Comparison of ENCODE assay signal across 8 cellular contexts in the genomic region with DNA sequence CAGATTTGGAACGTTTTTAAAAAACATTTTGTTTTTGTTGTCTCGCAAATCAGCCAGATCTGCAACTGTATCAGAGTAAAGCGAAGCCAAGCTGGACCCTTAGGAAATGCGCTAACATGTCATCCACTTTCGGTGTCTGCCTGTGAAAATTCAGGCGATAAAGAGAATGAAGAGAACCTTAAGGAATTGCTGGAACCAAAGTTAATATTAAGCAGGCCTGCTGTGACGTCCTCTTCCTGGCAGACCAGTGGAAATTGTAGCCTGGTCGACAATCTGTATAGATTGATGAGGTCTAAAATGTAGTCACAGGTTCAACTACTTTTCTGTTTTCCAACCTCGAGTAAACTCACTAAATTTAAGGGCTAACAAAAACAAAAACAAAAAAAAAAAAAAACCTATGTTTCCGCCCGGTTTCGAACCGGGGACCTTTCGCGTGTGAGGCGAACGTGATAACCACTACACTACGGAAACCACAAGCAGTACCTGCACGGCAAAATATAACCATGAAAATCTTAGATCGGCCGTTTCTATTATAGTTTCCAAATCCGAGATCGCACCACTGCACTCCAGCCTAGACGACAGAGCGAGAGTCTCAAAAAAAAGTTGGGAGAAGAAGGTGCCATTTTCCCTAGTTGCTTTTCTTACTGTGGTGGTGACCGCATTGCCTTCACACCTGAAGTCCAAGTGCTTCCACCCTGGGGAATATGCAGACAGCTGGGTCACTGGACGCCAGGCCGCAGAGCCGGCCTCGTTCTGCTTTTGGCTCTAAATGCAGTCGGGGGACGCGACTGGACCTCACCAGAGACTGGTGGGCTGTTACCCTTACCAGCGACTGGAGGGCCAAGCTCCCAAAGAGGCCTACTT.
DNase-seq lines count a peak whose midpoint lies in the region; ATAC-seq, FAIRE-seq and TF ChIP-seq lines count a peak whose summit lies in the region.
"Not testable (repeated sequence)": the region's sequence is repeated elsewhere in the genome, so short reads cannot be mapped to it uniquely, and the experiment has no call there.

No MANE protein-coding gene starts in this region.

- not testable (repeated sequence) for TF ChIP-seq CTCF in activated CD8-positive, alpha-beta T cell treated with anti-CD3 and anti-CD28 coated beads for 36 hours (IDR thresholded peaks at IDR 0.05); bronchial epithelial cell (IDR thresholded peaks at IDR 0.05; ENCODE audit: insufficient read depth, low read length, severe bottlenecking); nephron (IDR thresholded peaks at IDR 0.05; ENCODE audit: unreplicated experiment in 3 of 3)

- H3K4me1 ChIP-seq in BLaER1; HUES6 (ENCODE audit: control insufficient read depth, insufficient read depth, low read length); NT2/D1 (ENCODE audit: insufficient read depth, insufficient read length): not testable (repeated sequence)

- H3K9me3 Mint-ChIP-seq in activated CD8-positive, alpha-beta T cell treated with anti-CD3 and anti-CD28 coated beads for 36 hours; nephron: not testable (repeated sequence)

- POLR2A ChIA-PET in activated CD8-positive, alpha-beta T cell treated with anti-CD3 and anti-CD28 coated beads for 36 hours (lab: Charles Lee), result not testable (repeated sequence)

- peak overlapping the region; percentile 67 for H3K27ac Mint-ChIP-seq in activated CD8-positive, alpha-beta T cell treated with anti-CD3 and anti-CD28 coated beads for 36 hours
- H3K27ac Mint-ChIP-seq in nephron, result peak overlapping the region; percentile 42 to 76 (median 53)

- H3K27ac ChIP-seq in BLaER1; HUES6 (ENCODE audit: low read depth, low read length): not testable (repeated sequence)

- not testable (repeated sequence) for H3K9me3 ChIP-seq in BLaER1; HUES6 (ENCODE audit: control insufficient read depth, insufficient read depth, low read depth, low read length); NT2/D1 (ENCODE audit: insufficient read depth, low read length)

- not testable (repeated sequence) for H4K20me1 ChIP-seq in BLaER1

- H3K4me3 Mint-ChIP-seq in activated CD8-positive, alpha-beta T cell treated with anti-CD3 and anti-CD28 coated beads for 36 hours, result not testable (repeated sequence)
- H3K4me3 Mint-ChIP-seq in nephron, result peak overlapping the region; percentile 72 to 82 (median 80)

- not testable (repeated sequence) for H3K4me3 ChIP-seq in BLaER1; bronchial epithelial cell (ENCODE audit: low read depth, low read length)
- H3K4me3 ChIP-seq in HUES6 (ENCODE audit: low read depth, low read length) (peak overlapping the region; percentile 63), NT2/D1 (ENCODE audit: insufficient read length, low read depth) (peak overlapping the region; percentile 50)

- intact Hi-C loops in activated CD8-positive, alpha-beta T cell treated with anti-CD3 and anti-CD28 coated beads for 36 hours (cut with micrococcal nuclease); left cardiac atrium (cut with DNase I): not testable (repeated sequence)

- not testable (repeated sequence) for FAIRE-seq in bronchial epithelial cell (lab: Jason Lieb, UNC)

- not testable (repeated sequence) for H3K9ac ChIP-seq in BLaER1; HUES6 (ENCODE audit: low read length)
- peak overlapping the region; percentile 42 for H3K9ac ChIP-seq in NT2/D1 (ENCODE audit: insufficient read length, low read depth)

- H3K27me3 ChIP-seq in BLaER1; HUES6 (ENCODE audit: control insufficient read depth, insufficient read depth, low read length); NT2/D1 (ENCODE audit: insufficient read depth, insufficient read length); bronchial epithelial cell (ENCODE audit: control insufficient read depth, insufficient read depth, low read length): not testable (repeated sequence)

- H3K36me3 Mint-ChIP-seq in activated CD8-positive, alpha-beta T cell treated with anti-CD3 and anti-CD28 coated beads for 36 hours (ENCODE audit: low read depth); nephron (ENCODE audit: low read depth): not testable (repeated sequence)

- H3K4me2 ChIP-seq in BLaER1, result peak overlapping the region; percentile 37

- not testable (repeated sequence) for H3K36me3 ChIP-seq in BLaER1; HUES6 (ENCODE audit: control insufficient read depth, insufficient read depth, low read length); NT2/D1 (ENCODE audit: insufficient read depth, insufficient read length, low read length); bronchial epithelial cell (ENCODE audit: control insufficient read depth, insufficient read depth, low read length)

- H3K27me3 Mint-ChIP-seq in activated CD8-positive, alpha-beta T cell treated with anti-CD3 and anti-CD28 coated beads for 36 hours; nephron (ENCODE audit: low read depth): not testable (repeated sequence)

- ATAC-seq in activated CD8-positive, alpha-beta T cell treated with anti-CD3 and anti-CD28 coated beads for 36 hours, result not testable (repeated sequence)
- peak; percentile 60 to 71 for ATAC-seq in left cardiac atrium

- peak; percentile 51 for DNase-seq in NT2/D1 (ENCODE audit: low read depth, low spot score)
- peak; percentile 60 for DNase-seq in activated CD8-positive, alpha-beta T cell treated with anti-CD3 and anti-CD28 coated beads for 36 hours
- peak; percentile 23 for DNase-seq in bronchial epithelial cell (ENCODE audit: low read depth)
- not testable (repeated sequence) for DNase-seq in left cardiac atrium
- peak in 2 of 3 experiments; percentile 41 to 50 for DNase-seq in stimulated activated CD4-positive, alpha-beta T cell treated with anti-CD3 and anti-CD28 coated beads, TNF-alpha, amount 100 ng/mL, for 24 hours (ENCODE audit: low read depth in 3 of 3)

- CTCF ChIA-PET in activated CD8-positive, alpha-beta T cell treated with anti-CD3 and anti-CD28 coated beads for 36 hours (lab: Charles Lee), result not testable (repeated sequence)

- H3K4me1 Mint-ChIP-seq in activated CD8-positive, alpha-beta T cell treated with anti-CD3 and anti-CD28 coated beads for 36 hours (ENCODE audit: low read depth); nephron: not testable (repeated sequence)
